ENCODE assay signal across 12 cellular contexts in genomic region chr5:14251733-14252132, GRCh38.
DNase-seq lines count a peak whose midpoint lies in the region; ATAC-seq, FAIRE-seq and TF ChIP-seq lines count a peak whose summit lies in the region.
"Had no signal": no experiment of that assay in that cellular context is flagged by ENCODE, and none has a peak within 500 bp of the region (broad histone marks: within the 10 kb centered on the region; RNA-seq: fewer than 3 reads in every experiment).

No MANE protein-coding gene starts in this region.

- DNase-seq in DMS 273 treated with DMSO at 0.1 percent for 48 hours (lab: John Stamatoyannopoulos, UW) (peak; percentile 46), astrocyte (ENCODE audit: low read depth) (no peak), suprapubic skin (ENCODE audit: low spot score in 2 of 2) (no peak), NCI-H526 (lab: John Stamatoyannopoulos, UW) (no peak), NCI-H1930 (lab: John Stamatoyannopoulos, UW) (no peak), ecto neural progenitor cell (ENCODE audit: low spot score) (no peak)
- DNase-seq: CD4-positive, CD25-positive, alpha-beta regulatory T cell; NCI-H345; nephron progenitor cell had no signal

- H3K4me1 Mint-ChIP-seq in astrocyte (ENCODE audit: low read depth, unreplicated experiment) = peaks cover 70% of the 10 kb centered on the region
- H3K4me1 Mint-ChIP-seq: CD4-positive, CD25-positive, alpha-beta regulatory T cell had no signal

- no peak overlapping the region for H2AFZ ChIP-seq in astrocyte (ENCODE audit: low read depth, low read length)

- no peaks in the 10 kb centered on the region for H3K9me3 ChIP-seq in astrocyte (ENCODE audit: insufficient read depth, low read depth, low read length)
- no peaks in the 10 kb centered on the region for H3K9me3 ChIP-seq in suprapubic skin

- H3K9ac ChIP-seq in astrocyte (ENCODE audit: low read length) = no peak overlapping the region

- H3K27me3 ChIP-seq in astrocyte (ENCODE audit: insufficient read depth, low read length) = no peaks in the 10 kb centered on the region
- no peaks in the 10 kb centered on the region for H3K27me3 ChIP-seq in suprapubic skin

- H3K4me2 ChIP-seq in astrocyte (ENCODE audit: low read length) = no peak overlapping the region

- ATAC-seq in GM19328 (IDR thresholded peaks at IDR 0.05; ENCODE audit: unreplicated experiment) (peak; percentile 37), HG02973 (IDR thresholded peaks at IDR 0.05; ENCODE audit: unreplicated experiment) (peak; percentile 44)

- H3K4me1 ChIP-seq in astrocyte (ENCODE audit: insufficient read depth, low read length) = peaks cover 33% of the 10 kb centered on the region
- H3K4me1 ChIP-seq in suprapubic skin = peaks cover 28% of the 10 kb centered on the region

- H3K4me3 Mint-ChIP-seq in astrocyte (ENCODE audit: unreplicated experiment) = no peak overlapping the region
- H3K4me3 Mint-ChIP-seq: activated T-helper 1 cell treated with anti-CD3 and anti-CD28 coated beads, Interleukin-12 subunit alpha, Interleukin-12 subunit beta, Interleukin-2, Interleukin-4 antibody, amounts not matched to agents 30 ng/mL and 10 ng/mL and 1 ng/mL, durations not matched to agents 14 hours and 24 hours and 36 hours; CD4-positive, CD25-positive, alpha-beta regulatory T cell; nephron progenitor cell had no signal

- H3K36me3 Mint-ChIP-seq in astrocyte (ENCODE audit: low read depth, unreplicated experiment) = peaks cover 16% of the 10 kb centered on the region
- H3K36me3 Mint-ChIP-seq: CD4-positive, CD25-positive, alpha-beta regulatory T cell had no signal

- H3K4me3 ChIP-seq in astrocyte (ENCODE audit: insufficient read depth, low read depth, low read length) (no peak overlapping the region), suprapubic skin (no peak overlapping the region)

- TF ChIP-seq EP300 in suprapubic skin (IDR thresholded peaks at IDR 0.05) = no peak

- FAIRE-seq in astrocyte (lab: Jason Lieb, UNC) = no peak

- H3K27ac ChIP-seq in astrocyte (ENCODE audit: low read depth, low read length) = no peak overlapping the region
- H3K27ac ChIP-seq in suprapubic skin = no peak overlapping the region

- peaks cover 100% of the 10 kb centered on the region for H3K79me2 ChIP-seq in astrocyte (ENCODE audit: insufficient read depth, low read length)

- peak overlapping the region; percentile 14 for H3K27ac Mint-ChIP-seq in astrocyte (ENCODE audit: unreplicated experiment)
- H3K27ac Mint-ChIP-seq: activated T-helper 1 cell treated with anti-CD3 and anti-CD28 coated beads, Interleukin-12 subunit alpha, Interleukin-12 subunit beta, Interleukin-2, Interleukin-4 antibody, amounts not matched to agents 30 ng/mL and 10 ng/mL and 1 ng/mL, durations not matched to agents 14 hours and 24 hours and 36 hours had no signal

- H4K20me1 ChIP-seq in astrocyte (ENCODE audit: insufficient read depth, low read length) = peaks cover 90% of the 10 kb centered on the region

- TF ChIP-seq CTCF in astrocyte (IDR thresholded peaks at IDR 0.05; ENCODE audit: insufficient read depth, low read depth, low read length) (no peak), suprapubic skin (IDR thresholded peaks at IDR 0.05) (no peak)

- peaks cover 2% of the 10 kb centered on the region for H3K9me3 Mint-ChIP-seq in astrocyte (ENCODE audit: unreplicated experiment)

- no peak for TF ChIP-seq POLR2A in suprapubic skin (IDR thresholded peaks at IDR 0.05)

- H3K27me3 Mint-ChIP-seq in astrocyte (ENCODE audit: low read depth, unreplicated experiment) = no peaks in the 10 kb centered on the region

- peaks cover 4% of the 10 kb centered on the region for H3K36me3 ChIP-seq in astrocyte (ENCODE audit: insufficient read depth, low read length)
- no peaks in the 10 kb centered on the region for H3K36me3 ChIP-seq in suprapubic skin
